ENCODE assay signal across 12 cellular contexts in the genomic region with DNA sequence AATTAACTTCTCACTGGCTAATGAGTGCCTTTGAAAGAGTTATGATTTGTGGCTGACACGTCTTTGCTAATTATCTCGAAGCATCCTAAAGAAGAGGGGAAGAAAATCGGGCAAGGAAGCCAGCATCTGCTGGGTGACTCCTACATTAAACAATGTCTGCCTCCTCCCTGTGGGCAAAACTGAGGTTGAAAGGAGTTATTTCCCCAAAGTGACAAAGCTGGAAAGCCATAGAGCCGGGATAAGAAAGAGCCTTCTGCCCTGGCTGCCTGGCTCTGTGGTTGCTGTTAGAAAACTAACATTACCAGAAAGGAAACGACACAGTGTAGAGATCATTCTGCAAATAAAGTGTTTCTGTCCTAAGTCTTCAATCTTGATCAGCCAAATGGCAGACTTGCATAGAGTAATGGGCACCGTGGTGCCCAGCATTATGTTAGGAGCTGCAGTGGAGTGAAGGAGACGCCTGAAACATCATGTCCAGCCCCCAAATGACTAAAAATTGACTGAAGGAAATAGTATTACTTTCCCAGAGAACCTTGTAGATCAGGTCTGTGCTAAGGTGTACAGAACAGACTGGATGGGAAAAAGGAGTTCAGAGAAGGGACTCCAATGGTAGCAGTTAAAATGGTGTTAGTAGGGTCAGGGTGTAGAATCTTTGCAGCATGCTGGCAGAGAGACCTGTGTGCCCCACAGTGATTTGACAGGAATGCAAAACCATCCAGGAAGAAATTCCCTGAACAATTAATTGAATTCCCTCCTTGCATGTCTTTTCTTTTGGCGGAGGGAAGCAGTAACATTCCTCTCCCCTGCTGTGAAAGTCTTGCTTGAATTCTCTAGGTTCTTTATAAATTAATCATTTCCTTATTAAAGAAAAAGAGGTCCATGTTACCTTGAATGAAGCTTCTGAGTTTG. TPM values are rescaled to one million over a fixed set of nuclear protein-coding genes. Genes with fewer than 3 reads are reported as not detected.
A peak's percentile ranks its signal among the peaks of the same experiment; 100 is the strongest.
DNase-seq lines count a peak whose midpoint lies in the region; ATAC-seq and TF ChIP-seq lines count a peak whose summit lies in the region.
"Had no signal": no experiment of that assay in that cellular context is flagged by ENCODE, and none has a peak within 500 bp of the region (broad histone marks: within the 10 kb centered on the region; RNA-seq: fewer than 3 reads in every experiment).

No MANE protein-coding gene starts in this region.

- H3K27me3 ChIP-seq in H7 (ENCODE audit: control insufficient read depth, insufficient read depth, low read length) (no peaks in the 10 kb centered on the region), PC-3 (ENCODE audit: low read length) (no peaks in the 10 kb centered on the region), trophoblast cell (ENCODE audit: insufficient read depth, low read length) (no peaks in the 10 kb centered on the region)
- H3K27me3 ChIP-seq: spleen had no signal

- ATAC-seq in PC-3 (peak; percentile 36), HG02870 (IDR thresholded peaks at IDR 0.05; ENCODE audit: unreplicated experiment) (no peak), natural killer cell (no peak)
- ATAC-seq: T-helper 17 cell had no signal

- peak overlapping the region; percentile 4 for H3K14ac ChIP-seq in trophoblast cell (ENCODE audit: low read length)

- CTCF ChIA-PET in PC-3 (lab: Charles Lee), result interaction anchor here (0.5 to 1.2 kb wide), 3 partner anchors 39 to 180 kb away, joined by 3 to 8 read pairs (median 4); no protein-coding TSS in a partner anchor

- DNase-seq in H7 (peak; percentile 50), PC-3 (peak; percentile 39), fibroblast of gingiva (ENCODE audit: low read depth) (peak; percentile 63), trophoblast cell (peak; percentile 53 to 75), GM10266 (ENCODE audit: extremely low spot score) (no peak), natural killer cell (no peak), NCI-H2081 treated with DMSO at 0.1 percent for 48 hours (lab: John Stamatoyannopoulos, UW) (no peak)
- DNase-seq: effector memory CD4-positive, alpha-beta T cell; NCI-H2029; spleen; T-helper 17 cell had no signal

- H3K9me3 Mint-ChIP-seq in natural killer cell, result peaks cover 2 to 4% of the 10 kb centered on the region in 2 donors

- H3K27ac Mint-ChIP-seq in natural killer cell, result no peak overlapping the region
- H3K27ac Mint-ChIP-seq: T-helper 17 cell had no signal

- peak overlapping the region; percentile 32; the same call in 1 of the 2 replicates for H3K4me2 ChIP-seq in PC-3 (ENCODE audit: low read length)
- H3K4me2 ChIP-seq in trophoblast cell (ENCODE audit: low read length), result peak overlapping the region; percentile 1

- peaks cover 20% of the 10 kb centered on the region for H3K4me1 ChIP-seq in PC-3 (ENCODE audit: insufficient read depth, low read length)
- H3K4me1 ChIP-seq in trophoblast cell (ENCODE audit: control insufficient read depth in 1 of 2, insufficient read depth in 2 of 2, low read length in 2 of 2), result peaks cover 8 to 18% of the 10 kb centered on the region in 2 experiments

- no peak overlapping the region for H3K4me3 Mint-ChIP-seq in natural killer cell
- H3K4me3 Mint-ChIP-seq: T-helper 17 cell had no signal

- H3K79me2 ChIP-seq in PC-3 (ENCODE audit: low read length) (no peaks in the 10 kb centered on the region), trophoblast cell (ENCODE audit: control insufficient read depth, insufficient read depth, low read length, poor library complexity) (no peaks in the 10 kb centered on the region)

- H2AK5ac ChIP-seq in trophoblast cell (ENCODE audit: low read length), result no peak overlapping the region

- no peaks in the 10 kb centered on the region for H3K9me2 ChIP-seq in PC-3 (replicated peaks; ENCODE audit: low read length)

- H4K8ac ChIP-seq in trophoblast cell (ENCODE audit: low read depth, low read length), result peak overlapping the region; percentile 2

- no TSS peak for BruUV-seq in PC-3 (replicated peaks; lab: Mats Ljungman, UMichigan)

- peaks cover 16% of the 10 kb centered on the region for H3K79me1 ChIP-seq in trophoblast cell (ENCODE audit: low read length)

- H3K36me3 ChIP-seq in H7 (replicated peaks; ENCODE audit: control insufficient read depth, insufficient read depth, low read length) (no peaks in the 10 kb centered on the region), PC-3 (ENCODE audit: low read depth, low read length) (no peaks in the 10 kb centered on the region), trophoblast cell (ENCODE audit: control insufficient read depth in 1 of 2, insufficient read depth in 2 of 2, low read length in 2 of 2) (no peaks in the 10 kb centered on the region)
- H3K36me3 ChIP-seq: spleen had no signal

- no peak overlapping the region for H3K27ac ChIP-seq in PC-3 (ENCODE audit: low read length)
- peak overlapping the region; percentile 72 for H3K27ac ChIP-seq in trophoblast cell (ENCODE audit: low read depth, low read length)
- H3K27ac ChIP-seq: spleen had no signal

- H2BK120ac ChIP-seq in trophoblast cell (ENCODE audit: insufficient read depth, low read length, poor library complexity), result peak overlapping the region; percentile 30

- H2BK5ac ChIP-seq in trophoblast cell (ENCODE audit: low read depth, low read length, poor library complexity), result peak overlapping the region; percentile 4

- no peaks in the 10 kb centered on the region for H4K20me1 ChIP-seq in PC-3 (ENCODE audit: low read length)

- POLR2A ChIA-PET in PC-3 (lab: Charles Lee; ENCODE audit: unreplicated experiment), result no interaction called here

- TF ChIP-seq CTCF in PC-3 (conservative IDR thresholded peaks at IDR 0.05; ENCODE audit: low read depth, low read length) (no peak), GM10266 (IDR thresholded peaks at IDR 0.05; ENCODE audit: control insufficient read depth, insufficient read depth, low read depth, missing control alignments) (no peak), natural killer cell (IDR thresholded peaks at IDR 0.05) (no peak)

- no peak overlapping the region for H3K9ac ChIP-seq in PC-3 (ENCODE audit: low read length)
- no peak overlapping the region for H3K9ac ChIP-seq in trophoblast cell (ENCODE audit: low read length)

- peaks cover 4 to 5% of the 10 kb centered on the region in 2 donors for H3K4me1 Mint-ChIP-seq in natural killer cell
- H3K4me1 Mint-ChIP-seq: T-helper 17 cell had no signal

- H3K18ac ChIP-seq in trophoblast cell (ENCODE audit: low read length), result no peak overlapping the region

- peak overlapping the region; percentile 13; the same call in 1 of the 2 replicates for H2AFZ ChIP-seq in PC-3 (ENCODE audit: low read length)
- H2AFZ ChIP-seq in trophoblast cell (ENCODE audit: insufficient read depth, low read length, poor library complexity), result peak overlapping the region; percentile 3

- no peak overlapping the region for H3K23ac ChIP-seq in trophoblast cell (ENCODE audit: low read length)

- H4K91ac ChIP-seq in trophoblast cell (ENCODE audit: low read depth, low read length), result no peak overlapping the region

- H3K36me3 Mint-ChIP-seq in natural killer cell, result no peaks in the 10 kb centered on the region

- H3K4me3 ChIP-seq in H7 (ENCODE audit: insufficient read depth, low read depth, low read length) (no peak overlapping the region), PC-3 (ENCODE audit: low read length) (no peak overlapping the region), trophoblast cell (ENCODE audit: low read depth, low read length) (no peak overlapping the region)
- H3K4me3 ChIP-seq: spleen had no signal

- intact Hi-C loops in PC-3 (cut with micrococcal nuclease) (loop anchor here (2.0 kb wide), 1 partner anchor 56 kb away; no protein-coding TSS in a partner anchor), natural killer cell (cut with micrococcal nuclease) (no loop called here)

- no peak overlapping the region for H3K4ac ChIP-seq in trophoblast cell (ENCODE audit: low read depth, low read length)

- no CpG with 5 or more reads among the region's 8 CpGs for WGBS in trophoblast cell (ENCODE audit: extremely low coverage, insufficient coverage, insufficient read length)

- H4K12ac ChIP-seq in trophoblast cell (ENCODE audit: low read depth, low read length), result no peak overlapping the region

- no peaks in the 10 kb centered on the region for H3F3A ChIP-seq in PC-3 (ENCODE audit: low read length, unreplicated experiment)

- H3K9me3 ChIP-seq in PC-3 (ENCODE audit: low read length) (no peaks in the 10 kb centered on the region), trophoblast cell (ENCODE audit: insufficient read depth, low read depth, low read length) (peaks cover 3% of the 10 kb centered on the region)

- H2BK12ac ChIP-seq in trophoblast cell (ENCODE audit: low read length), result peak overlapping the region; percentile 18

- H3K27me3 Mint-ChIP-seq in natural killer cell (ENCODE audit: low read depth in 2 of 2), result peaks cover 19 to 30% of the 10 kb centered on the region in 2 donors

RNA-seq across cellular contexts. Expression of a gene that starts 44.4 kb away (rescaled TPM):
- 0.26 and 0.42 TPM in 2 replicates for total RNA-seq in H7 (2014; rRNA removed; shearing (Covaris generic))
- total RNA-seq in PC-3 (2014; rRNA removed) (0.04 TPM in 1 of 2 replicates, not detected in the other), natural killer cell (under 1 TPM in 2 of 3 donors, not detected in 1; 0.09 to 0.75 TPM)
- 8.5 and 8.7 TPM in 2 replicates for polyA plus RNA-seq in trophoblast cell (2013)

Comparison
In these comparisons a context has a peak if more than half of its experiments do, and no peak if none do; other contexts are left out.
1. DNase-seq: peak in H7 (single experiment), PC-3 (single experiment), fibroblast of gingiva (single experiment) and trophoblast cell (2 of 2); none in GM10266 (single experiment), natural killer cell (single experiment) and NCI-H2081 treated with DMSO at 0.1 percent for 48 hours (single experiment).